8 cellular contexts compared by ENCODE assay signal in genomic region chr2:176653856-176654443, GRCh38.
DNase-seq lines count a peak whose midpoint lies in the region; ATAC-seq and TF ChIP-seq lines count a peak whose summit lies in the region.

No MANE protein-coding gene starts in this region.

- H4K20me1 ChIP-seq in GM23248 (ENCODE audit: insufficient read depth) = no peaks in the 10 kb centered on the region

- H3K4me1 ChIP-seq in GM23248 (ENCODE audit: insufficient read depth) (peaks cover 14% of the 10 kb centered on the region), transverse colon (peaks cover 0 to 8% (median 0%) of the 10 kb centered on the region in 4 donors)

- TF ChIP-seq CTCF in LNCAP (IDR thresholded peaks at IDR 0.05) (peak; percentile 45; the same call in 1 of the 2 replicates), transverse colon (IDR thresholded peaks at IDR 0.05) (peak; percentile 66 to 82 (median 74))

- H3K9me2 ChIP-seq in GM23248 (ENCODE audit: insufficient read depth) = no peaks in the 10 kb centered on the region

- in situ Hi-C loops in GM23248 (cut with MboI) (loop anchor here (10.0 kb wide), 1 partner anchor 161 kb away; no protein-coding TSS in a partner anchor), transverse colon (cut with MboI; ENCODE audit: low pct_ligation_motif_present in 1 of 4, low pct_unique_long_range_greater_than_20kb in 1 of 4, low sequenced_read_pairs in 3 of 4) (loop anchor here in 3 of 4 donors (25.0 kb wide), 1 partner anchor 483 kb away; no protein-coding TSS in a partner anchor)

- H3K9ac ChIP-seq in GM23248 = 0 out of 2 replicates have a peak overlapping the region, but pooled peaks have one; percentile 5

- peaks cover 26% of the 10 kb centered on the region for H3K4me1 Mint-ChIP-seq in activated CD8-positive, alpha-beta memory T cell treated with anti-CD3 and anti-CD28 coated beads, Interleukin-2, amount 10 ng/mL, durations not matched to agents 7 days and 5 days

- H3K4me3 ChIP-seq in GM23248 = peak overlapping the region; percentile 19; the same call in 1 of the 2 replicates
- no peak overlapping the region for H3K4me3 ChIP-seq in transverse colon

- H3F3A ChIP-seq in GM23248 (ENCODE audit: insufficient read depth) = 0 out of 2 replicates have a peak, but pooled peaks cover 8% of the 10 kb centered on the region

- peak; percentile 48 for ATAC-seq in activated CD8-positive, alpha-beta memory T cell treated with anti-CD3 and anti-CD28 coated beads, Interleukin-2, amount 10 ng/mL, durations not matched to agents 7 days and 5 days

- H3K9me3 ChIP-seq in GM23248 (ENCODE audit: low read depth) = no peaks in the 10 kb centered on the region
- no peaks in the 10 kb centered on the region for H3K9me3 ChIP-seq in transverse colon

- H3K79me2 ChIP-seq in GM23248 (ENCODE audit: insufficient read depth) = no peaks in the 10 kb centered on the region

- H3K27me3 ChIP-seq in GM23248 (replicated peaks; ENCODE audit: insufficient read depth) = no peaks in the 10 kb centered on the region
- H3K27me3 ChIP-seq in transverse colon = peaks cover 12% of the 10 kb centered on the region

- H3K36me3 Mint-ChIP-seq in activated CD8-positive, alpha-beta memory T cell treated with anti-CD3 and anti-CD28 coated beads, Interleukin-2, amount 10 ng/mL, durations not matched to agents 7 days and 5 days = peaks cover 2% of the 10 kb centered on the region

- H3K36me3 ChIP-seq in GM23248 (ENCODE audit: low read depth) (no peaks in the 10 kb centered on the region), transverse colon (no peaks in the 10 kb centered on the region)

- WGBS in GM23248 (ENCODE audit: low coverage in 1 of 2, low lambda C conversion rate in 2 of 2, missing lambda C conversion rate in 2 of 2), 2 experiments = 29% methylated on average over 10 of the region's 10 CpGs
- WGBS in transverse colon (ENCODE audit: low coverage in 1 of 2), 2 donors = 26 to 39% methylated on average over 6 to 10 of the region's 10 CpGs

- CTCF ChIA-PET in activated CD8-positive, alpha-beta memory T cell treated with anti-CD3 and anti-CD28 coated beads, Interleukin-2, amount 10 ng/mL, durations not matched to agents 7 days and 5 days (lab: Charles Lee) = interaction anchor here (0.5 to 5.8 kb wide), 15 partner anchors 9 to 681 kb away, joined by 3 to 50 read pairs (median 3); no protein-coding TSS in a partner anchor

- H2AFZ ChIP-seq in GM23248 = peak overlapping the region; percentile 76

- H3K27me3 Mint-ChIP-seq in activated CD8-positive, alpha-beta memory T cell treated with anti-CD3 and anti-CD28 coated beads, Interleukin-2, amount 10 ng/mL, durations not matched to agents 7 days and 5 days = peaks cover 74% of the 10 kb centered on the region

- no peak overlapping the region for H3K27ac Mint-ChIP-seq in activated CD8-positive, alpha-beta memory T cell treated with anti-CD3 and anti-CD28 coated beads, Interleukin-2, amount 10 ng/mL, durations not matched to agents 7 days and 5 days

- intact Hi-C loops in transverse colon (cut with DNase I; ENCODE audit: low total_unique reads) = loop anchor here (10.0 kb wide), 1 partner anchor 491 kb away; no protein-coding TSS in a partner anchor

- peak overlapping the region; percentile 32 for H3K4me2 ChIP-seq in GM23248 (ENCODE audit: unreplicated experiment)

- no peak for TF ChIP-seq POLR2A in transverse colon (IDR thresholded peaks at IDR 0.05)

- peak overlapping the region; percentile 23 for H3K27ac ChIP-seq in GM23248
- H3K27ac ChIP-seq in transverse colon = peak overlapping the region in 1 of 4 donors; percentile 42

- no peak for TF ChIP-seq EP300 in transverse colon (IDR thresholded peaks at IDR 0.05; ENCODE audit: low read depth)

- H3K9me3 Mint-ChIP-seq in activated CD8-positive, alpha-beta memory T cell treated with anti-CD3 and anti-CD28 coated beads, Interleukin-2, amount 10 ng/mL, durations not matched to agents 7 days and 5 days (ENCODE audit: low read depth) = no peaks in the 10 kb centered on the region

- H3K4me3 Mint-ChIP-seq in activated CD8-positive, alpha-beta memory T cell treated with anti-CD3 and anti-CD28 coated beads, Interleukin-2, amount 10 ng/mL, durations not matched to agents 7 days and 5 days = no peak overlapping the region

- DNase-seq in activated CD8-positive, alpha-beta memory T cell treated with anti-CD3 and anti-CD28 coated beads, Interleukin-2, amount 10 ng/mL, durations not matched to agents 7 days and 5 days = peak; percentile 63
- no peak for DNase-seq in activated CD8-positive, alpha-beta memory T cell treated with anti-CD3 and anti-CD28 coated beads for 24 hours
- DNase-seq in GM23248 = peak; percentile 91
- peak; percentile 63 to 73 for DNase-seq in SHP77 (lab: John Stamatoyannopoulos, UW)
- DNase-seq in dermis blood vessel endothelial cell = peak; percentile 86
- peak; percentile 63 to 76 for DNase-seq in lung microvascular endothelial cell (ENCODE audit: low read depth in 2 of 2)
- DNase-seq in transverse colon = peak; percentile 70
